Comparison of ENCODE assay signal across 8 cellular contexts in the genomic region with DNA sequence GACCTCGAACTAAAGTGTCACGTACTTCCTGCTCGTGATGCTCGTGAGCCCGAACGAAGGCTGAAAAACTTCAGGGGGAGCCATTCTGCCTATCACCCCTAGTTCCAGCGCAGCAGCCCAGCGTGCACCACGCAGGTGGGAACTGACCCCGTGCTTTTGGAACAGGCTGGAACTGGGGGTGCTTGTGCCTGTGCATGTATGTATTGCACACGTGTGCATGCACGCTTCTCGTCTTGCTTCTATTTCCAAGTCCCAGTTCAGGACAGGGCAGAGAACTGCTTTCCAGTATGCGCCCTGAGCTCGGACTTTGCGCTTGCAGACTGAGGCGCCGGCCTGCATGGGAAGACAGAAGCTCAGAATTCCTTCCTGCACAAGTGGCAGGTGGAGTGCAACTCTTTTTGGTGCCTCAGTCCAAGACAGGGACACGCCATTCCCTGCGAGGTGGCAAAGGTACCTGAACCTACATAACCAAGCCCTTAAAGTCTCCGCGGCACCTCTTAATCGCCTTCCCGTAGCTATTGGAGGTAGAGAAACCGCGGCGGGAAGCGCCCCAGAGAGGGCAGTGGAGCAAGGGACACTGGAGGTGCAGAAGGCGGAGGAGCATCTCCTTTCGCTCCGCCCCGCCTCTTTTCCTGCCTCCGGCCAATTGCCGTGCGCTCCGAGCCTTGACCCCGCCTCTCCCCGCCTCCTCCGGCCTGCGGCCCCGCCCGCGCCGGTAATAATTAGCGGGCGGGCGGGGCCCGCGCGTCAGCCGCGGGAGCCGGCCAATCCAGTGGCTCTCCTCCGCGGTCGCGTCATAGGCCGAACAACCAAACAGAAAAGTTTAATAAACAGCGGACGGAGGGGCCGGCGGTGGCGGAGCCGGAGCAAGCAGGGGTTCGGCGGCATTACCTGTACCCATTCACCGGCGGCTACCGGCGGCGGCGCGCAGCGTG. TPM values are rescaled to one million over a fixed set of nuclear protein-coding genes. Genes with fewer than 3 reads are reported as not detected.
DNase-seq lines count a peak whose midpoint lies in the region; ATAC-seq and TF ChIP-seq lines count a peak whose summit lies in the region.

A gene (plus strand): TSS at position 826 of the 935 bp plus-strand sequence. CDS start 60,669 bp downstream, outside the sequence.

- peaks cover 9% of the 10 kb centered on the region for H3K27me3 Mint-ChIP-seq in progenitor cell of endocrine pancreas

- H3K9me3 Mint-ChIP-seq in progenitor cell of endocrine pancreas (ENCODE audit: low read depth): no peaks in the 10 kb centered on the region

- intact Hi-C loops in T-helper 1 cell treated with Interleukin-12 subunit alpha and Interleukin-12 subunit beta and Interleukin-4 antibody, amounts not matched to agents 30 ng/mL and 1 ng/mL, for 36 hours (cut with micrococcal nuclease): loop anchor here (1.0 to 10.0 kb wide), 9 partner anchors 13 to 1236 kb away; a partner anchor contains a TSS
- intact Hi-C loops in left cardiac atrium (cut with DNase I): loop anchor here in 1 of 2 donors (5.0 kb wide), 1 partner anchor 93 kb away; a partner anchor contains a TSS

- in situ Hi-C loops in GM13976 (cut with MboI; ENCODE audit: low sequenced_read_pairs, unreplicated experiment): no loop called here

- peak within 1 kb of the TSS; percentile 97 for H3K27ac Mint-ChIP-seq in progenitor cell of endocrine pancreas

- peak; percentile 21 for TF ChIP-seq CTCF in GM13976 (IDR thresholded peaks at IDR 0.05; ENCODE audit: borderline replicate concordance, control extremely low read depth, extremely low read depth, insufficient read depth, missing control alignments)
- no peak for TF ChIP-seq CTCF in progenitor cell of endocrine pancreas (IDR thresholded peaks at IDR 0.05; ENCODE audit: unreplicated experiment)

- ATAC-seq in HG02870 (IDR thresholded peaks at IDR 0.05; ENCODE audit: unreplicated experiment) (peak; percentile 79), left cardiac atrium (peak; percentile 98)

- peak within 1 kb of the TSS; percentile 85 for H3K4me3 Mint-ChIP-seq in progenitor cell of endocrine pancreas (ENCODE audit: low read depth)

- peaks cover 21% of the 10 kb centered on the region for H3K4me1 Mint-ChIP-seq in progenitor cell of endocrine pancreas (ENCODE audit: low read depth)

- peak; percentile 94 for DNase-seq in GM13976 (ENCODE audit: low spot score)
- DNase-seq in NCI-H146 treated with DMSO at 0.1 percent for 48 hours (lab: John Stamatoyannopoulos, UW; ENCODE audit: unreplicated experiment): peak; percentile 92
- peak; percentile 90 for DNase-seq in amniotic epithelial cell (ENCODE audit: low read depth)
- DNase-seq in left cardiac atrium: peak; percentile 97
- peak; percentile 92 for DNase-seq in progenitor cell of endocrine pancreas (ENCODE audit: low spot score, unreplicated experiment)
- peak; percentile 96 for DNase-seq in ureter (ENCODE audit: low spot score)

- H3K36me3 Mint-ChIP-seq in progenitor cell of endocrine pancreas (ENCODE audit: insufficient read depth): no peaks in the 10 kb centered on the region

RNA-seq across cellular contexts. Expression of the gene that starts here (rescaled TPM):
- 58.3 and 59.2 TPM in 2 replicates for total RNA-seq in T-helper 1 cell treated with Interleukin-12 subunit alpha and Interleukin-12 subunit beta and Interleukin-4 antibody, amounts not matched to agents 30 ng/mL and 1 ng/mL, for 36 hours
- total RNA-seq in left cardiac atrium (10 to 100 TPM; 64.2 to 64.3 TPM), progenitor cell of endocrine pancreas (73.1 and 74.4 TPM in 2 replicates), ureter (99.5 TPM)

Comparison
In these comparisons a context has a peak if more than half of its experiments do, and no peak if none do; other contexts are left out.
1. Peak in every context shown above with its lines: DNase-seq and ATAC-seq.